Comparison of ENCODE assay signal across 8 cellular contexts in the genomic region with DNA sequence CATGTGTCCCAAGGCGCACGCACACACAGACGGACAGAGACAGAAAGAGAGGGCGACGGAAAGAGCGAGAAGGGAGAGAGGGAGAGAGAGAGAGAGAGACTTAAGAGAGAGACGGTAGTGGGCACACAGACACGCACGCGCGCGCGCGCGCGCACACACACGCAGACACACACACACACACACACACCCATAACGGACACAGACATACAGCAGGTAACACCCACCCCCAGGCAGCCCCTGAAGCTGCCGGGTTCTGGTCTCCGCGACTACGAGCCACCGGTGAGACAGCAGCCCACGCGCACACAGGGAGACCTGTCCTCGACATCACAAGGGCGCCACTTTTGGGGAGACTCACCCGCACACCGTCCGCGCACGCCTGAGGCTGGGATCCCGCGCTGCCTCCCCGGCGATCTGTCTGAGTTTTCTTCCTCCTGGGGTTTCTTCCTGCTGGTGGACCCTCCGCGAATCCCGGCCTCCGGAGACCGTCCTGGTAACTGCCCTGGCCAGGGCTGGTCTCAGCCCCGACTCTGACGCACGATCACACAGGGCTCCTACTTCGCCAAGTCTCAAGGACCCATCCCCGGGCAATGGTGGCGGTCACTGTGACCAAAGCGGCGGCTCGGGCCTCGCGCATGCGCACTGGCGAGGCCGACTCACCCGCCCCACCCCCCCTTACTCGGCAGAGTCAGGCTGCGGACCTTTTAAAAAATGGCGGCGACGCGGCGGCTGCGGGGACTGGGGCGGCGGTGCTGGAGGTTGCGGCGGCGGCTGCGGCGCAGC.
DNase-seq lines count a peak whose midpoint lies in the region; ATAC-seq and TF ChIP-seq lines count a peak whose summit lies in the region.
"Not testable (repeated sequence)": the region's sequence is repeated elsewhere in the genome, so short reads cannot be mapped to it uniquely, and the experiment has no call there.

No MANE protein-coding gene starts in this region.

- not testable (repeated sequence) for H3K36me3 ChIP-seq in KMS-11 (ENCODE audit: insufficient read depth); ascending aorta; fibroblast of lung (ENCODE audit: control insufficient read depth, insufficient read depth, low read length); skeletal muscle tissue (ENCODE audit: control insufficient read depth in 3 of 3, insufficient read depth in 3 of 3, low read length in 3 of 3); upper lobe of right lung

- H3K4me2 ChIP-seq in KMS-11; fibroblast of lung (ENCODE audit: extremely low read depth, insufficient read depth, low read length): not testable (repeated sequence)

- H3K9ac ChIP-seq in KMS-11 (peak overlapping the region; percentile 71; the same call in 1 of the 2 replicates), fibroblast of lung (ENCODE audit: insufficient read depth, low read length) (peak overlapping the region; percentile 23), skeletal muscle tissue (ENCODE audit: low read depth in 1 of 3, low read length in 3 of 3) (peak overlapping the region in 1 of 3 donors; percentile 71)

- not testable (repeated sequence) for H3K4me3 ChIP-seq in KMS-11 (IDR thresholded peaks at IDR 0.05; ENCODE audit: insufficient read depth, low read depth, low read length)
- H3K4me3 ChIP-seq in ascending aorta (peak overlapping the region in 1 of 2 donors; percentile 76), fibroblast of lung (replicated peaks in 1 of 4; ENCODE audit: control extremely low read depth in 1 of 4, insufficient read depth in 1 of 4, low read depth in 3 of 4, low read length in 4 of 4) (peak overlapping the region in 2 of 4 experiments; percentile 53 to 68), skeletal muscle tissue (ENCODE audit: low read length in 3 of 3) (peak overlapping the region in 2 of 3 donors; percentile 51 to 63), upper lobe of right lung (peak overlapping the region; percentile 51)

- not testable (repeated sequence) for H3K79me2 ChIP-seq in KMS-11 (ENCODE audit: insufficient read depth, low read depth); fibroblast of lung (ENCODE audit: control insufficient read depth, insufficient read depth, low read length)

- TF ChIP-seq CTCF in KMS-11 (conservative IDR thresholded peaks at IDR 0.05; ENCODE audit: low read depth, low read length); ascending aorta (IDR thresholded peaks at IDR 0.05); fibroblast of lung (conservative IDR thresholded peaks at IDR 0.05 in 1 of 2, IDR thresholded peaks at IDR 0.05 in 1 of 2; ENCODE audit: low read depth in 1 of 2, low read length in 2 of 2); upper lobe of right lung (IDR thresholded peaks at IDR 0.05): not testable (repeated sequence)

- H3K9me3 ChIP-seq in ascending aorta; fibroblast of lung (ENCODE audit: control insufficient read depth, insufficient read depth, low read depth, low read length); skeletal muscle tissue (ENCODE audit: control insufficient read depth in 3 of 3, low read length in 3 of 3); upper lobe of right lung: not testable (repeated sequence)

- H2AFZ ChIP-seq in KMS-11 (ENCODE audit: low read depth), result peak overlapping the region; percentile 41; the same call in 1 of the 2 replicates
- H2AFZ ChIP-seq in fibroblast of lung (ENCODE audit: low read length), result not testable (repeated sequence)

- peak; percentile 79 for ATAC-seq in GM18502 (IDR thresholded peaks at IDR 0.05; ENCODE audit: poor library complexity, unreplicated experiment)
- peak; percentile 87 for ATAC-seq in upper lobe of right lung

- not testable (repeated sequence) for H3K27me3 ChIP-seq in KMS-11 (ENCODE audit: insufficient read depth, low read depth); ascending aorta; fibroblast of lung (ENCODE audit: control insufficient read depth, insufficient read depth, low read length); skeletal muscle tissue (ENCODE audit: control insufficient read depth in 3 of 3, insufficient read depth in 3 of 3, low read length in 3 of 3); upper lobe of right lung

- intact Hi-C loops in ascending aorta (cut with DNase I); upper lobe of right lung (cut with DNase I): not testable (repeated sequence)

- peak; percentile 31 for DNase-seq in activated CD4-positive, alpha-beta T cell treated with anti-CD3 and anti-CD28 coated beads for 48 hours
- DNase-seq in ascending aorta (ENCODE audit: low spot score in 2 of 2) (peak in 1 of 2 donors; percentile 21), fibroblast of lung (ENCODE audit: low read depth in 2 of 2) (peak; percentile 74 to 80), lung microvascular endothelial cell (ENCODE audit: low read depth in 2 of 2) (peak; percentile 48 to 70), upper lobe of right lung (peak; percentile 78)

- not testable (repeated sequence) for H4K20me1 ChIP-seq in KMS-11 (ENCODE audit: insufficient read depth); fibroblast of lung (ENCODE audit: control insufficient read depth, extremely low read depth, insufficient read depth, low read length)

- H3K27ac ChIP-seq in KMS-11 (peak overlapping the region; percentile 61), ascending aorta (peak overlapping the region; percentile 40 to 80), upper lobe of right lung (peak overlapping the region; percentile 72)
- not testable (repeated sequence) for H3K27ac ChIP-seq in fibroblast of lung (ENCODE audit: insufficient read depth, low read length); skeletal muscle tissue (ENCODE audit: low read depth, low read length)

- H3K4me1 ChIP-seq in KMS-11 (ENCODE audit: low read depth, poor library complexity, severe bottlenecking); ascending aorta; fibroblast of lung (ENCODE audit: control insufficient read depth, extremely low read depth, insufficient read depth, low read length); skeletal muscle tissue (ENCODE audit: control insufficient read depth in 3 of 3, insufficient read depth in 3 of 3, low read length in 3 of 3); upper lobe of right lung: not testable (repeated sequence)
